28 cellular contexts compared by ENCODE assay signal in the genomic region with DNA sequence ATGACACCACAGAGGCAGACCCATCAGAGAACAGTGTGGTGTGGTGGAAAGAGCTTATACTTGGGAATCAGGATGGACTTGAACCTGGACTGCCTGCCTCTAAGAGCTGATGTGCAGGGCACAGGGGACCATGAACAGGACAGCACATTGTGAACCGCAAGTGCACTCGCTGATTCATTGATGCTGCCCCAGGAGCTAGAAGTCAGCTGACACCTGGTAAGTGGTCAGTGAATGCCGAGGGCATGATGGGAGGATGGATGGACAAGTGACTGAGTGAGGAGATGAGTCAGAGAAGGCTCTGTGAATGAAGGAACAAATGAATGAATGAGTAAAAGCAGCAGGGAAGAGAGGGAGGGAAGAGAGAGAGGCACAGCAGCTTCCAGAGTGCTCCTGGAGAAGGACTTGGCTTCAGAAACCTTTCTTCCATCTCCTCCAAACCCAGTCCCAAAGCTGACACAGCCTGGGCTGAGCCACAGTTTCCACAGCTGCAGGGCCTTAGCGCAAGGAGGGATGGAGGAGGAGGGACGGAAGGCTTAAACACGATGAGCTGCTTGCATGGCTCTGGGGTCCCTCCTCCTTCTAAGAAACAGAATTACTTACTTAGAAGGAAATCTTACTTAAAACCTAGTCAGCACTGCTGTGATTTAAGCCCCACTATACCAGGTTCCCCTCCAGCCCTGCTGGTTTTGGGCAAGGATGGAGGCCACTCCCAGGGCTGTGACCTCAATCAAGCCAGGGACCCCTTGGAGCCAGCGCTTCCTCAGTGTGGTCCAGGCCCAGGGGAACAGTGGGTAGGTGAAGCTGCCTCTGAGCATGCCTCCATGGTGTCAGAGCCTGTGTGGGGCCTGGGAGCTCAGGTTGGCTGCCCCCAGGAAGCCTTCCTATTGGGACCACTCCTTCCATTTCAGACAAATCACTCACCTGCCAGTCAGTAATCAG.
DNase-seq lines count a peak whose midpoint lies in the region; FAIRE-seq and TF ChIP-seq lines count a peak whose summit lies in the region.
"Had no signal": no experiment of that assay in that cellular context is flagged by ENCODE, and none has a peak within 500 bp of the region (broad histone marks: within the 10 kb centered on the region; RNA-seq: fewer than 3 reads in every experiment).

No MANE protein-coding gene starts in this region.

- no peak for TF ChIP-seq CTCF in coronary artery (IDR thresholded peaks at IDR 0.05)

- H3K27ac ChIP-seq in coronary artery = no peak overlapping the region
- H3K27ac ChIP-seq: breast epithelium, prostate gland, SK-N-MC, skin epidermis, uterus had no signal

- FAIRE-seq in frontal cortex (lab: Jason Lieb, UNC) = no peak
- FAIRE-seq: endothelial cell of umbilical vein, HTR-8/SVneo had no signal

- DNase-seq in EL (peak; percentile 6), M059J (ENCODE audit: low read depth) (peak; percentile 85), coronary artery (ENCODE audit: low spot score) (peak; percentile 50), renal cortical epithelial cell (ENCODE audit: low read depth) (peak; percentile 6), frontal cortex (ENCODE audit: low spot score in 2 of 2) (no peak), SKM-1 treated with dmso at 0.1 percent for 144 hours (lab: John Stamatoyannopoulos, UW; ENCODE audit: unreplicated experiment) (no peak), SW 1271 (lab: John Stamatoyannopoulos, UW) (no peak)
- DNase-seq: activated CD4-positive, alpha-beta memory T cell treated with anti-CD3 and anti-CD28 coated beads, Interleukin-2, amount 10 ng/mL, durations not matched to agents 7 days and 5 days; activated CD4-positive, CD25-positive, alpha-beta regulatory T cell; activated gamma-delta T cell treated with Interleukin-2 at 50 U/mL for 16 hours; CD4-positive, alpha-beta T cell; GF-D8; HCEC 1CT; Kasumi-1; left ventricle myocardium superior; NCI-H1048; NCI-H2029 treated with DMSO at 0.1 percent for 48 hours; NCI-H446 treated with DMSO at 0.1 percent for 48 hours; RPMI8226; stimulated activated CD4-positive, alpha-beta T cell treated with anti-CD3 and anti-CD28 coated beads, Interleukin-2, amount 100 ng/mL, for 24 hours; T-helper 9 cell; uterus had no signal

- no peak overlapping the region for H3K4me3 ChIP-seq in coronary artery
- H3K4me3 ChIP-seq: breast epithelium, prostate gland, SK-N-MC, skin epidermis, uterus had no signal

Comparison
In these comparisons a context has a peak if more than half of its experiments do, and no peak if none do; other contexts are left out.
1. DNase-seq: peak in EL (single experiment), M059J (single experiment), coronary artery (single experiment) and renal cortical epithelial cell (single experiment); none in frontal cortex (0 of 2), SKM-1 treated with dmso at 0.1 percent for 144 hours (single experiment) and SW 1271 (0 of 2).